ENCODE assay signal across 17 cellular contexts in genomic region chr10:17751781-17752445, GRCh38. TPM values are rescaled to one million over a fixed set of nuclear protein-coding genes. Genes with fewer than 3 reads are reported as not detected.
"Had no signal": no experiment of that assay in that cellular context is flagged by ENCODE, and none has a peak within 500 bp of the region (broad histone marks: within the 10 kb centered on the region; RNA-seq: fewer than 3 reads in every experiment).

TMEM236 (plus strand) TSS chr10:17752201; CDS start chr10:17752296, 95 bp downstream.

- FAIRE-seq: colon had no signal

- DNase-seq: activated CD4-positive, alpha-beta T cell treated with anti-CD3 and anti-CD28 coated beads, Interleukin-2, amount 50 U/mL, for 48 hours; activated CD4-positive, CD25-positive, alpha-beta regulatory T cell treated with anti-CD3 and anti-CD28 coated beads, Interleukin-2, amount 50 U/mL, for 72 hours; activated CD8-positive, alpha-beta memory T cell treated with anti-CD3 and anti-CD28 coated beads, Interleukin-2, amount 10 ng/mL, durations not matched to agents 7 days and 5 days; activated gamma-delta T cell treated with Interleukin-2 at 50 U/mL for 16 hours; activated naive CD8-positive, alpha-beta T cell treated with anti-CD3 and anti-CD28 coated beads, Interleukin-2, amount 10 ng/mL, durations not matched to agents 7 days and 5 days; activated T-cell treated with anti-CD3 and anti-CD28 coated beads, Interleukin-2, amount 50 U/mL, for 4 hours; effector CD8-positive, alpha-beta T cell; glutamatergic neuron; left cardiac atrium; right cardiac atrium; spleen; stimulated activated CD4-positive, alpha-beta T cell treated with anti-CD3 and anti-CD28 coated beads, Interleukin-1b, Interleukin-23, amount 100 ng/mL, for 48 hours; stimulated activated naive CD4-positive, alpha-beta T cell; upper lobe of left lung had no signal

- H3K4me3 ChIP-seq: ascending aorta, spleen, upper lobe of left lung had no signal

- H3K36me3 ChIP-seq: ascending aorta, spleen, upper lobe of left lung had no signal

- ATAC-seq: activated CD8-positive, alpha-beta memory T cell treated with anti-CD3 and anti-CD28 coated beads, Interleukin-2, amount 10 ng/mL, durations not matched to agents 7 days and 5 days; activated T-cell treated with anti-CD3 and anti-CD28 coated beads, Interleukin-2, amount 50 U/mL, for 4 hours; left cardiac atrium; right cardiac atrium had no signal

- H3K9me3 ChIP-seq: ascending aorta, spleen, upper lobe of left lung had no signal

- H3K27ac ChIP-seq: ascending aorta, epithelial cell of prostate, spleen, upper lobe of left lung had no signal

- H3K4me1 ChIP-seq: ascending aorta had no signal

- H3K27me3 ChIP-seq: ascending aorta, spleen, upper lobe of left lung had no signal

RNA-seq across cellular contexts. Expression of gene TMEM236, which starts in this region (rescaled TPM):
- total RNA-seq: ascending aorta had no signal
